In the genomic region with DNA sequence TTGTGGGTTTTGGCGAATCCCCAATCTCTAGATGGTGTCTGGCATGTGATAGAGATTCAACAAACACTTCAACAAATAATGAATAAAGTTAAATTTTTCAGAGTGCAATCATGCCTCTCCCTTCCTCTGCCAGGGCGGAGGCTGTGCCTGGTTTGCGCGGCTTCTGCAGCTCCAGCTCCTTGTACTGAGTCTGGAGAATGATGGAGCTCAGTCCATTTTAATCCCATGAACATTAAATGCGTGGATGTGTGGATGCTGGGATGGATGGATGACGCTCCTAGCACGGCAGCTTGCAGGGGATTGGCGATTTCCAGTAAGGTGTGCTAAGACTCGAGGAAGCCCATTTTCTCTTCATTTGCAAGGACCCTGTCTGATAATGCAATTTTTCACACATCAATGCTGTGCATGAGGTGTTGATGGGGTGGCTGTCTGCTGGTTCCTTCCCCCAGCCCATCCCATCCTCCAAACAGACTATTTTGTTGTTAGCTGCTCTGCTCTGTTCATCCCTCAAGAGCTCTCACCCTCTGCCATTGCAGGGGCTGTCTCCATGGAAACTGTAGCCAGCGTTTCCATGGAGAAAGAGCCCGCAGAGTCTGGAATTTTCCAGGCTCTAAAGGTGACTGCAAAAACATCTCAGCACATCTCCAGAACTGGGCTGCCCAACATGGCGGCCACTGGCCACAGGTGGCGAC, we compare ENCODE assay signal across 1 cellular context.
TF ChIP-seq lines count a peak whose summit lies in the region.

No MANE protein-coding gene starts in this region.

TF ChIP-seq in HepG2, 621 proteins besides CTCF, POLR2A, EP300 and RAD21 (continued from another document):
- peak; percentile 22 for TF ChIP-seq YY1 (IDR thresholded peaks at IDR 0.05; ENCODE audit: insufficient read depth, insufficient replicate concordance, low read depth, low read length)
- TF ChIP-seq, protein P1, sequence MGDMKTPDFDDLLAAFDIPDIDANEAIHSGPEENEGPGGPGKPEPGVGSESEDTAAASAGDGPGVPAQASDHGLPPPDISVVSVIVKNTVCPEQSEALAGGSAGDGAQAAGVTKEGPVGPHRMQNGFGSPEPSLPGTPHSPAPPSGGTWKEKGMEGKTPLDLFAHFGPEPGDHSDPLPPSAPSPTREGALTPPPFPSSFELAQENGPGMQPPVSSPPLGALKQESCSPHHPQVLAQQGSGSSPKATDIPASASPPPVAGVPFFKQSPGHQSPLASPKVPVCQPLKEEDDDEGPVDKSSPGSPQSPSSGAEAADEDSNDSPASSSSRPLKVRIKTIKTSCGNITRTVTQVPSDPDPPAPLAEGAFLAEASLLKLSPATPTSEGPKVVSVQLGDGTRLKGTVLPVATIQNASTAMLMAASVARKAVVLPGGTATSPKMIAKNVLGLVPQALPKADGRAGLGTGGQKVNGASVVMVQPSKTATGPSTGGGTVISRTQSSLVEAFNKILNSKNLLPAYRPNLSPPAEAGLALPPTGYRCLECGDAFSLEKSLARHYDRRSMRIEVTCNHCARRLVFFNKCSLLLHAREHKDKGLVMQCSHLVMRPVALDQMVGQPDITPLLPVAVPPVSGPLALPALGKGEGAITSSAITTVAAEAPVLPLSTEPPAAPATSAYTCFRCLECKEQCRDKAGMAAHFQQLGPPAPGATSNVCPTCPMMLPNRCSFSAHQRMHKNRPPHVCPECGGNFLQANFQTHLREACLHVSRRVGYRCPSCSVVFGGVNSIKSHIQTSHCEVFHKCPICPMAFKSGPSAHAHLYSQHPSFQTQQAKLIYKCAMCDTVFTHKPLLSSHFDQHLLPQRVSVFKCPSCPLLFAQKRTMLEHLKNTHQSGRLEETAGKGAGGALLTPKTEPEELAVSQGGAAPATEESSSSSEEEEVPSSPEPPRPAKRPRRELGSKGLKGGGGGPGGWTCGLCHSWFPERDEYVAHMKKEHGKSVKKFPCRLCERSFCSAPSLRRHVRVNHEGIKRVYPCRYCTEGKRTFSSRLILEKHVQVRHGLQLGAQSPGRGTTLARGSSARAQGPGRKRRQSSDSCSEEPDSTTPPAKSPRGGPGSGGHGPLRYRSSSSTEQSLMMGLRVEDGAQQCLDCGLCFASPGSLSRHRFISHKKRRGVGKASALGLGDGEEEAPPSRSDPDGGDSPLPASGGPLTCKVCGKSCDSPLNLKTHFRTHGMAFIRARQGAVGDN (CRISPR knock-in tag; IDR thresholded peaks at IDR 0.05) = peak; percentile 26; the same call in 1 of the 2 replicates
TF ChIP-seq in HepG2: peak in this region for 2.
